ENCODE assay signal across 8 cellular contexts in the genomic region with DNA sequence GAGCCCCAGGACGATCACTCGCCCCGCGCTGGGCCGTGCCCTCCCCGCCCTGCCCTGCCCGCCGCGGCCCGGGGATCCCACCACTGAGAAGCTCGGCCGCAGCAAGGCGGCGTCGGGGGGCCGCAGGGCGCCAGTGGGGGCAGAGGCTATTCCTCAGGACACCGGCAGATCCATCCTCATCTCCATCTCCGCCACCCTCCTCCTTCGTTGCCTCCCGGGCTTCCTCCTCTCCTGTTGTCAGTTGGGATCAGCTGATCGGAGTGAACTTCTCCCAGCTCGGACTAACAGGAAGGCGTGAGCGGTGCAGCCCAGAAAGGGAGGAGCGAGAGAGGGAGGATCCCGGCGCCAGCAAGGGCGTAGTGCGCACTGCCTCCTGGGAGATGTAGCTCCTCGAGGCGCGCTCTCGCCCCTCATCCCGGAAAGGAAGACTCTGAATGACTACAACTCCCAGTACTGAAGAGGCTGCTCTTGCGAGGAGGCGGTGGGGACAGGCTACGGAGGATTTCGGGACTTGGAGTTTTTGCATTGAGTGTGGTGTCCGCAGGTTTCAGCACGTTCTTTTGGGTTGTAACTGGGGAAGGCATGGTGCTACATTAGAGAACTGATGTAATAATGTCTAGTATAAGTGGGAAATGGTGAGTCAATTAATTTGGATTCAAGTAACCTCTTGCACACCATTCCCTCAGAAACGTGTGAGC. TPM values are rescaled to one million over a fixed set of nuclear protein-coding genes. Genes with fewer than 3 reads are reported as not detected.
DNase-seq lines count a peak whose midpoint lies in the region; ATAC-seq, FAIRE-seq and TF ChIP-seq lines count a peak whose summit lies in the region.

A gene with protein sequence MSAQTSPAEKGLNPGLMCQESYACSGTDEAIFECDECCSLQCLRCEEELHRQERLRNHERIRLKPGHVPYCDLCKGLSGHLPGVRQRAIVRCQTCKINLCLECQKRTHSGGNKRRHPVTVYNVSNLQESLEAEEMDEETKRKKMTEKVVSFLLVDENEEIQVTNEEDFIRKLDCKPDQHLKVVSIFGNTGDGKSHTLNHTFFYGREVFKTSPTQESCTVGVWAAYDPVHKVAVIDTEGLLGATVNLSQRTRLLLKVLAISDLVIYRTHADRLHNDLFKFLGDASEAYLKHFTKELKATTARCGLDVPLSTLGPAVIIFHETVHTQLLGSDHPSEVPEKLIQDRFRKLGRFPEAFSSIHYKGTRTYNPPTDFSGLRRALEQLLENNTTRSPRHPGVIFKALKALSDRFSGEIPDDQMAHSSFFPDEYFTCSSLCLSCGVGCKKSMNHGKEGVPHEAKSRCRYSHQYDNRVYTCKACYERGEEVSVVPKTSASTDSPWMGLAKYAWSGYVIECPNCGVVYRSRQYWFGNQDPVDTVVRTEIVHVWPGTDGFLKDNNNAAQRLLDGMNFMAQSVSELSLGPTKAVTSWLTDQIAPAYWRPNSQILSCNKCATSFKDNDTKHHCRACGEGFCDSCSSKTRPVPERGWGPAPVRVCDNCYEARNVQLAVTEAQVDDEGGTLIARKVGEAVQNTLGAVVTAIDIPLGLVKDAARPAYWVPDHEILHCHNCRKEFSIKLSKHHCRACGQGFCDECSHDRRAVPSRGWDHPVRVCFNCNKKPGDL (minus strand): TSS at position 262 of the 698 bp plus-strand sequence. CDS start 2,598 bp downstream, outside the sequence.

- peak within 1 kb of the TSS; percentile 74 for H3K9ac ChIP-seq in keratinocyte (ENCODE audit: control insufficient read depth, extremely low read depth, insufficient read depth, low read length)

- ATAC-seq in GM19043 (IDR thresholded peaks at IDR 0.05; ENCODE audit: low read depth, unreplicated experiment) (peak; percentile 96), HG03378 (IDR thresholded peaks at IDR 0.05; ENCODE audit: unreplicated experiment) (peak; percentile 97)

- dilution Hi-C loops in keratinocyte (cut with MboI; ENCODE audit: extremely low pct_ligation_motif_present, low sequenced_read_pairs): no loop called here

- peaks cover 18% of the 10 kb centered on the region for H3K36me3 Mint-ChIP-seq in chondrocyte (ENCODE audit: low read depth)

- H3K4me1 ChIP-seq in keratinocyte (ENCODE audit: control insufficient read depth, extremely low read depth, insufficient read depth, low read length): peaks cover 13% of the 10 kb centered on the region

- H3K4me2 ChIP-seq in keratinocyte (ENCODE audit: control insufficient read depth, extremely low read depth, insufficient read depth, low read depth, low read length): peak within 1 kb of the TSS; percentile 93

- DNase-seq in AG09319 (ENCODE audit: extremely low read depth, low read depth): peak; percentile 95
- peak; percentile 97 for DNase-seq in NCI-H460 (ENCODE audit: extremely low read depth, low read depth)
- peak; percentile 83 for DNase-seq in activated CD4-positive, CD25-positive, alpha-beta regulatory T cell treated with anti-CD3 and anti-CD28 coated beads, Interleukin-2, amount 50 U/mL, for 72 hours
- peak; percentile 99 for DNase-seq in chondrocyte (ENCODE audit: low spot score)
- peak; percentile 90 for DNase-seq in keratinocyte (ENCODE audit: low read depth, low spot score)
- DNase-seq in stimulated activated CD4-positive, alpha-beta T cell treated with anti-CD3 and anti-CD28 coated beads, Interleukin-15, amount 100 ng/mL, for 1 hour (ENCODE audit: low read depth in 1 of 2, low spot score in 1 of 2): peak; percentile 74 to 78

- peak; percentile 92 for FAIRE-seq in keratinocyte (lab: Jason Lieb, UNC)

- peak within 1 kb of the TSS; percentile 93 for H3K4me3 Mint-ChIP-seq in chondrocyte (ENCODE audit: unreplicated experiment)

- H3K36me3 ChIP-seq in keratinocyte (ENCODE audit: control insufficient read depth in 2 of 2, extremely low read depth in 1 of 2, insufficient read depth in 2 of 2, low read length in 2 of 2): peaks cover 5 to 9% of the 10 kb centered on the region in 2 experiments

- no peaks in the 10 kb centered on the region for H3K9me3 ChIP-seq in keratinocyte (ENCODE audit: control insufficient read depth, low read depth, low read length)

- H2AFZ ChIP-seq in keratinocyte (ENCODE audit: control insufficient read depth, low read length): peak within 1 kb of the TSS; percentile 94

- H3K4me1 Mint-ChIP-seq in chondrocyte (ENCODE audit: low read depth): peaks cover 45% of the 10 kb centered on the region

- no peaks in the 10 kb centered on the region for H3K27me3 ChIP-seq in keratinocyte (ENCODE audit: control insufficient read depth, extremely low read depth, insufficient read depth, low read length)

- H3K9me1 ChIP-seq in keratinocyte (ENCODE audit: control insufficient read depth, extremely low read depth, insufficient read depth, low read length): no peaks in the 10 kb centered on the region

- H4K20me1 ChIP-seq in keratinocyte (ENCODE audit: control insufficient read depth, extremely low read depth, insufficient read depth, low read length): no peaks in the 10 kb centered on the region

- peak within 1 kb of the TSS; percentile 98 for H3K27ac Mint-ChIP-seq in chondrocyte (ENCODE audit: unreplicated experiment)

- H3K27me3 Mint-ChIP-seq in chondrocyte (ENCODE audit: low read depth): no peaks in the 10 kb centered on the region

- peaks cover 27% of the 10 kb centered on the region for H3K79me2 ChIP-seq in keratinocyte (ENCODE audit: control insufficient read depth, insufficient read depth, low read length)

- peak within 1 kb of the TSS; percentile 59 to 70 (median 64) for H3K4me3 ChIP-seq in keratinocyte (ENCODE audit: control insufficient read depth in 2 of 3, extremely low read depth in 1 of 3, insufficient read depth in 2 of 3, low read depth in 1 of 3, low read length in 3 of 3)

- H3K27ac ChIP-seq in keratinocyte (ENCODE audit: control insufficient read depth, insufficient read depth, low read length): peak within 1 kb of the TSS; percentile 90

- no peaks in the 10 kb centered on the region for H3K9me3 Mint-ChIP-seq in chondrocyte (ENCODE audit: low read depth)

- no peak for TF ChIP-seq CTCF in AG09319 (IDR thresholded peaks at IDR 0.05; ENCODE audit: low read depth, low read length)
- TF ChIP-seq CTCF in chondrocyte (IDR thresholded peaks at IDR 0.05): no peak
- no peak for TF ChIP-seq CTCF in keratinocyte (optimal IDR thresholded peaks at IDR 0.05 in 1 of 3, IDR thresholded peaks at IDR 0.05 in 1 of 3, conservative IDR thresholded peaks at IDR 0.05 in 1 of 3; ENCODE audit: extremely low read depth in 1 of 3, insufficient read depth in 2 of 3, low read length in 3 of 3)

RNA-seq across cellular contexts. Expression of the gene that starts here (rescaled TPM):
- total RNA-seq in NCI-H460 (2014; rRNA removed; shearing (Covaris generic)): 4.3 and 5.8 TPM in 2 replicates
- 2.8 and 3.3 TPM in 2 replicates for polyA plus RNA-seq in NCI-H460 (2014; cell fraction: nucleus; rRNA removed)
- 26.4 to 27.6 TPM (median 26.9 TPM) in 3 replicates for total RNA-seq in chondrocyte
- polyA plus RNA-seq in keratinocyte: 10.6 to 16.6 TPM (median 10.8 TPM) in 3 replicates
- 15.2 TPM for polyA plus RNA-seq in keratinocyte (2011; ENCODE audit: low read depth)
- 10.1 and 11.4 TPM in 2 replicates for polyA plus RNA-seq in keratinocyte (2011; cell fraction: cytosol; rRNA removed)
- polyA plus RNA-seq in keratinocyte (2011; cell fraction: nucleus; rRNA removed): 27.6 and 33.7 TPM in 2 replicates
- 10.1 and 19.1 TPM in 2 replicates for polyA plus RNA-seq in keratinocyte (2012; ENCODE audit: low replicate concordance)
- polyA minus RNA-seq in keratinocyte: 25.5 to 40.6 TPM (median 26.0 TPM) in 3 replicates
- polyA minus RNA-seq in keratinocyte (2011; cell fraction: cytosol; rRNA and poly(A)+ RNA removed): 14.6 TPM
- 23.6 and 36.6 TPM in 2 replicates for polyA minus RNA-seq in keratinocyte (2011; cell fraction: nucleus; rRNA and poly(A)+ RNA removed)

Comparison
In these comparisons a context has a peak if more than half of its experiments do, and no peak if none do; other contexts are left out.
1. Peak in every context shown above with its lines: DNase-seq, ATAC-seq, H3K4me3 ChIP-seq and H3K27ac ChIP-seq.